Comparison of ENCODE assay signal across 8 cellular contexts in the genomic region with DNA sequence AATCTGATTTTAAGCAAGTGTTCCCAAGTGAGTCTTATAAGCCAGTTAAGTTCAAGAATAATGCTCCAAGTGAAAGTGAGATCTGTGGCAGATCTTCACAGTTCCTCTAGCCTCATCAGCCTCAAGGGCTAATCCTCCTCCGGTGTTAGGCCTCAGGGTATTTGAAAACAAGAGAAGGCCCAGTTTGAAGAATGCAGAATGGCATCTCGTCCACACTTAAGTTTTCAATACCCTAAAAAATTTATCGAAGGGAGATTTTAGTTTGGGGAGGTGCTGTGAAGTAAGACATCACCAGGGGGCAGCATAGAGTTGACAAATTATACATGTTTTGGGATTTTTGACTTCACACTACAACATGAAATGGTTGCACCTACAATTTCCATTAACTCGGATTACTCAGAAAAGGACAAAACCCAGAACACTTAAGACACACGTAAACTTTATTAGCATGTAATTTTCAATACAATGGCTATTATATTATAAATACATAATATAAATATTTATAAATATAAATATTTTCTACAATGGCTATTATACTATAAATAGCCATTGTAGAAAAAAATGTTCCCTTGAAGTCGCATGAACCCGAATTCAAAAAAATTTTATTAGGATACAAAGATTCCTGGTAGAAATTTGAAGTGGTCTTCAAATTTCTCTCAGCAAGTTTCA. TPM values are rescaled to one million over a fixed set of nuclear protein-coding genes. Genes with fewer than 3 reads are reported as not detected.
A peak's percentile ranks its signal among the peaks of the same experiment; 100 is the strongest.
DNase-seq lines count a peak whose midpoint lies in the region; ATAC-seq, FAIRE-seq and TF ChIP-seq lines count a peak whose summit lies in the region.

No MANE protein-coding gene starts in this region.

- H3K9ac ChIP-seq in skeletal muscle tissue (ENCODE audit: low read depth in 1 of 3, low read length in 3 of 3) = peak overlapping the region; percentile 8 to 55 (median 35)

- TF ChIP-seq EP300 in A549 (IDR thresholded peaks at IDR 0.05) = no peak

- 2% methylated on average over 7 of the region's 7 CpGs for WGBS in A549 (ENCODE audit: missing lambda C conversion rate)

- peak overlapping the region; percentile 62 for H3K4me2 ChIP-seq in A549

- FAIRE-seq in A549 (lab: Jason Lieb, UNC) = peak; percentile 54
- peak; percentile 92 for FAIRE-seq in G401.6 (lab: Jason Lieb, UNC)

- ATAC-seq in A549 (no peak), HG02588 (IDR thresholded peaks at IDR 0.05; ENCODE audit: unreplicated experiment) (peak; percentile 18)

- TF ChIP-seq RAD21 in A549 (conservative IDR thresholded peaks at IDR 0.05 in 1 of 2, IDR thresholded peaks at IDR 0.05 in 1 of 2) = peak; percentile 70 to 71

- TF ChIP-seq POLR2A in A549 (IDR thresholded peaks at IDR 0.05; ENCODE audit: low read length) = no peak

- H3K4me1 ChIP-seq in A549 (peaks cover 15% of the 10 kb centered on the region), skeletal muscle tissue (ENCODE audit: control insufficient read depth in 3 of 3, insufficient read depth in 3 of 3, low read length in 3 of 3) (peaks cover 13 to 27% (median 16%) of the 10 kb centered on the region in 3 donors)

- DNase-seq in A549 (ENCODE audit: low read depth in 1 of 2, low spot score in 1 of 2) = peak; percentile 53 to 61
- DNase-seq in NCI-H460 (ENCODE audit: extremely low read depth, low read depth) = peak; percentile 22
- peak; percentile 42 to 50 for DNase-seq in activated T-cell treated with anti-CD3 and anti-CD28 coated beads, Interleukin-2, amount 50 U/mL, for 48 hours
- peak; percentile 35 for DNase-seq in glomerular visceral epithelial cell (ENCODE audit: extremely low spot score)
- DNase-seq in effector CD4-positive, alpha-beta T cell = no peak

- TF ChIP-seq CTCF in A549 (IDR thresholded peaks at IDR 0.05) = peak; percentile 92

- H3K36me3 ChIP-seq in skeletal muscle tissue (ENCODE audit: control insufficient read depth in 3 of 3, insufficient read depth in 3 of 3, low read length in 3 of 3) = no peaks in the 10 kb centered on the region

- H3K27ac ChIP-seq in A549 (no peak overlapping the region), skeletal muscle tissue (ENCODE audit: low read depth, low read length) (no peak overlapping the region)

- CTCF ChIA-PET in A549 (lab: Yijun Ruan, JAX) = interaction anchor here (0.6 to 9.2 kb wide), 34 partner anchors 8 to 898 kb away, joined by 3 to 448 read pairs (median 4); no protein-coding TSS in a partner anchor

- POLR2A ChIA-PET in A549 (lab: Yijun Ruan, JAX) = interaction anchor here (1.1 kb wide), 1 partner anchor 82 kb away, joined by 3 read pairs; no protein-coding TSS in a partner anchor

- H3K27me3 ChIP-seq in skeletal muscle tissue (ENCODE audit: control insufficient read depth in 3 of 3, insufficient read depth in 3 of 3, low read length in 3 of 3) = peaks cover 0 to 7% (median 6%) of the 10 kb centered on the region in 3 donors

- H3K4me3 ChIP-seq in A549 (no peak overlapping the region), skeletal muscle tissue (ENCODE audit: low read length in 3 of 3) (peak overlapping the region; percentile 6 to 59 (median 29))

- H3K9me3 ChIP-seq in A549 (no peaks in the 10 kb centered on the region), skeletal muscle tissue (ENCODE audit: control insufficient read depth in 3 of 3, low read length in 3 of 3) (no peaks in the 10 kb centered on the region)

TF ChIP-seq in A549, 52 proteins besides CTCF, POLR2A, EP300 and RAD21:
- TF ChIP-seq HOXB13 (CRISPR knock-in tag; IDR thresholded peaks at IDR 0.05; ENCODE audit: low read depth) (no peak), MYC (IDR thresholded peaks at IDR 0.05; ENCODE audit: borderline replicate concordance, low read length) (no peak), CBX8 (IDR thresholded peaks at IDR 0.05) (no peak), SMC3 (IDR thresholded peaks at IDR 0.05) (peak; percentile 81), FOSB (CRISPR knock-in tag; IDR thresholded peaks at IDR 0.05) (no peak), FOSL2 (IDR thresholded peaks at IDR 0.05) (no peak), FOSL2 (CRISPR knock-in tag; IDR thresholded peaks at IDR 0.05) (no peak)
TF ChIP-seq in A549: peak in this region for 1.

RNA-seq across cellular contexts. Expression of a gene that starts 2.3 kb away (rescaled TPM):
- 0.08 and 0.09 TPM in 2 replicates for polyA plus RNA-seq in A549 (2011; rRNA removed)
- polyA plus RNA-seq in A549 (2012; cell fraction: cytosol; rRNA removed) = 0.03 TPM in 2 replicates
- polyA plus RNA-seq in A549 (2012; cell fraction: nucleus; rRNA removed) = not detected in 2 replicates
- polyA plus RNA-seq in A549 (2017; fragmentation: RNase III; extraction: RNeasy Plus Mini Kit Qiagen cat#74134 plus additional on column Dnase treatment) = 0.05 to 0.06 TPM in 2 of 3 replicates, not detected in the other
- polyA minus RNA-seq in A549 (2011; rRNA and poly(A)+ RNA removed) = 0.10 TPM in 1 of 2 replicates, not detected in the other
- total RNA-seq in NCI-H460 (2014; rRNA removed; shearing (Covaris generic)) = not detected in 2 replicates
- 0.05 TPM in 1 of 2 replicates, not detected in the other for polyA plus RNA-seq in NCI-H460 (2014; cell fraction: nucleus; rRNA removed)
- not detected for total RNA-seq in skeletal muscle tissue

RNA-seq across cellular contexts. Expression of a gene that starts 45.2 kb away (rescaled TPM):
- polyA plus RNA-seq in A549 (2011; rRNA removed) (8.0 and 9.2 TPM in 2 replicates), A549 (2017; fragmentation: RNase III; extraction: RNeasy Plus Mini Kit Qiagen cat#74134 plus additional on column Dnase treatment) (0.56 to 2.2 TPM (median 1.00 TPM) in 3 replicates)
- polyA plus RNA-seq in A549 (2012; cell fraction: cytosol; rRNA removed) = 2.0 and 3.4 TPM in 2 replicates
- 0.25 and 0.42 TPM in 2 replicates for polyA plus RNA-seq in A549 (2012; cell fraction: nucleus; rRNA removed)
- 1.9 and 2.0 TPM in 2 replicates for polyA minus RNA-seq in A549 (2011; rRNA and poly(A)+ RNA removed)
- 18.5 and 19.5 TPM in 2 replicates for total RNA-seq in NCI-H460 (2014; rRNA removed; shearing (Covaris generic))
- polyA plus RNA-seq in NCI-H460 (2014; cell fraction: nucleus; rRNA removed) = 5.4 and 15.9 TPM in 2 replicates
- total RNA-seq in skeletal muscle tissue = not detected

Comparison
In these comparisons a context has a peak if more than half of its experiments do, and no peak if none do; other contexts are left out.
1. RNA of a gene that starts 45.2 kb away (total RNA-seq): 18.5 to 19.5 TPM in NCI-H460; not detected in skeletal muscle tissue (single experiment); every median in the first group is over 10 times any median in the second.